Comparison of ENCODE assay signal across 1 cellular context in genomic region chr10:71795248-71795647, GRCh38.
TF ChIP-seq lines count a peak whose summit lies in the region.

No MANE protein-coding gene starts in this region.

TF ChIP-seq in K562, 482 proteins besides CTCF, POLR2A, EP300 and RAD21 (continued from another document and continues in another):
- TF ChIP-seq ZBTB33 (CRISPR knock-in tag; IDR thresholded peaks at IDR 0.05) (no peak), NR2C2 (CRISPR knock-in tag; IDR thresholded peaks at IDR 0.05) (0 out of 2 replicates have a peak, but pooled peaks have one; percentile 46), NR2C2 (tag; IDR thresholded peaks at IDR 0.05) (no peak), NCOA6 (IDR thresholded peaks at IDR 0.05) (no peak), GATA2 (CRISPR knock-in tag; IDR thresholded peaks at IDR 0.05) (no peak), SRSF3 (IDR thresholded peaks at IDR 0.05; ENCODE audit: insufficient read depth, low read length) (no peak), RNF2 (IDR thresholded peaks at IDR 0.05) (no peak), XRCC5 (IDR thresholded peaks at IDR 0.05; ENCODE audit: low read depth, low read length) (0 out of 2 replicates have a peak, but pooled peaks have one; percentile 31), HDAC3 (IDR thresholded peaks at IDR 0.05; ENCODE audit: borderline replicate concordance, partially characterized antibody) (no peak), ZNF444 (CRISPR knock-in tag; IDR thresholded peaks at IDR 0.05) (no peak), L3MBTL2 (IDR thresholded peaks at IDR 0.05) (no peak), ZNF79 (CRISPR knock-in tag; IDR thresholded peaks at IDR 0.05; ENCODE audit: low read depth) (no peak), CBX5 (IDR thresholded peaks at IDR 0.05; ENCODE audit: borderline replicate concordance, low read depth) (no peak), MEIS2 (IDR thresholded peaks at IDR 0.05; ENCODE audit: partially characterized antibody) (no peak), JUND (IDR thresholded peaks at IDR 0.05; ENCODE audit: borderline replicate concordance, low read depth, low read length) (no peak), JUND (tag; IDR thresholded peaks at IDR 0.05; ENCODE audit: borderline replicate concordance, low read depth, low read length) (peak; percentile 44; the same call in 1 of the 3 replicates), NFIC (IDR thresholded peaks at IDR 0.05) (no peak), FOXM1 (IDR thresholded peaks at IDR 0.05; ENCODE audit: low read depth) (no peak), FOXM1 (CRISPR knock-in tag; IDR thresholded peaks at IDR 0.05; ENCODE audit: low read depth) (no peak), ZNF75A (CRISPR knock-in tag; IDR thresholded peaks at IDR 0.05) (no peak), TAF7 (tag; IDR thresholded peaks at IDR 0.05) (no peak), ZNF408 (CRISPR knock-in tag; IDR thresholded peaks at IDR 0.05; ENCODE audit: low read depth) (no peak), DDX20 (tag; IDR thresholded peaks at IDR 0.05; ENCODE audit: low read depth) (peak; percentile 48; the same call in 1 of the 2 replicates), ZNF263 (CRISPR knock-in tag; IDR thresholded peaks at IDR 0.05; ENCODE audit: borderline replicate concordance) (peak; percentile 66; the same call in 1 of the 2 replicates), SPI1 (IDR thresholded peaks at IDR 0.05; ENCODE audit: borderline replicate concordance, low read depth, low read length) (no peak), ZKSCAN3 (CRISPR knock-in tag; IDR thresholded peaks at IDR 0.05) (no peak), ZNF3 (CRISPR knock-in tag; IDR thresholded peaks at IDR 0.05) (no peak), MXD1 (CRISPR knock-in tag; IDR thresholded peaks at IDR 0.05; ENCODE audit: borderline replicate concordance, poor library complexity, severe bottlenecking) (no peak), FIP1L1 (IDR thresholded peaks at IDR 0.05; ENCODE audit: low read depth, low read length, poor library complexity, severe bottlenecking) (no peak), ZNF175 (CRISPR knock-in tag; IDR thresholded peaks at IDR 0.05; ENCODE audit: low read depth) (peak; percentile 75), ZSCAN32 (CRISPR knock-in tag; IDR thresholded peaks at IDR 0.05) (no peak), U2AF1 (optimal IDR thresholded peaks at IDR 0.05; ENCODE audit: low read depth, low read length) (no peak), GATAD2B (IDR thresholded peaks at IDR 0.05; ENCODE audit: borderline replicate concordance) (no peak), MXI1 (IDR thresholded peaks at IDR 0.05; ENCODE audit: low read depth, low read length) (no peak), ZFX (CRISPR knock-in tag; IDR thresholded peaks at IDR 0.05) (no peak), MCM5 (IDR thresholded peaks at IDR 0.05; ENCODE audit: low read depth) (no peak), GTF2E2 (tag; IDR thresholded peaks at IDR 0.05) (no peak)
- TF ChIP-seq, protein P1, sequence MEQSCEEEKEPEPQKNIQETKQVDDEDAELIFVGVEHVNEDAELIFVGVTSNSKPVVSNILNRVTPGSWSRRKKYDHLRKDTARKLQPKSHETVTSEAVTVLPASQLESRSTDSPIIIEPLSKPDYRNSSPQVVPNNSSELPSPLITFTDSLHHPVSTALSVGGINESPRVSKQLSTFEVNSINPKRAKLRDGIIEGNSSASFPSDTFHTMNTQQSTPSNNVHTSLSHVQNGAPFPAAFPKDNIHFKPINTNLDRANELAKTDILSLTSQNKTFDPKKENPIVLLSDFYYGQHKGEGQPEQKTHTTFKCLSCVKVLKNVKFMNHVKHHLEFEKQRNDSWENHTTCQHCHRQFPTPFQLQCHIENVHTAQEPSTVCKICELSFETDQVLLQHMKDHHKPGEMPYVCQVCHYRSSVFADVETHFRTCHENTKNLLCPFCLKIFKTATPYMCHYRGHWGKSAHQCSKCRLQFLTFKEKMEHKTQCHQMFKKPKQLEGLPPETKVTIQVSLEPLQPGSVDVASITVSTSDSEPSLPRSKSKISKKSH (CRISPR knock-in tag; IDR thresholded peaks at IDR 0.05), result no peak
- TF ChIP-seq, protein P2, sequence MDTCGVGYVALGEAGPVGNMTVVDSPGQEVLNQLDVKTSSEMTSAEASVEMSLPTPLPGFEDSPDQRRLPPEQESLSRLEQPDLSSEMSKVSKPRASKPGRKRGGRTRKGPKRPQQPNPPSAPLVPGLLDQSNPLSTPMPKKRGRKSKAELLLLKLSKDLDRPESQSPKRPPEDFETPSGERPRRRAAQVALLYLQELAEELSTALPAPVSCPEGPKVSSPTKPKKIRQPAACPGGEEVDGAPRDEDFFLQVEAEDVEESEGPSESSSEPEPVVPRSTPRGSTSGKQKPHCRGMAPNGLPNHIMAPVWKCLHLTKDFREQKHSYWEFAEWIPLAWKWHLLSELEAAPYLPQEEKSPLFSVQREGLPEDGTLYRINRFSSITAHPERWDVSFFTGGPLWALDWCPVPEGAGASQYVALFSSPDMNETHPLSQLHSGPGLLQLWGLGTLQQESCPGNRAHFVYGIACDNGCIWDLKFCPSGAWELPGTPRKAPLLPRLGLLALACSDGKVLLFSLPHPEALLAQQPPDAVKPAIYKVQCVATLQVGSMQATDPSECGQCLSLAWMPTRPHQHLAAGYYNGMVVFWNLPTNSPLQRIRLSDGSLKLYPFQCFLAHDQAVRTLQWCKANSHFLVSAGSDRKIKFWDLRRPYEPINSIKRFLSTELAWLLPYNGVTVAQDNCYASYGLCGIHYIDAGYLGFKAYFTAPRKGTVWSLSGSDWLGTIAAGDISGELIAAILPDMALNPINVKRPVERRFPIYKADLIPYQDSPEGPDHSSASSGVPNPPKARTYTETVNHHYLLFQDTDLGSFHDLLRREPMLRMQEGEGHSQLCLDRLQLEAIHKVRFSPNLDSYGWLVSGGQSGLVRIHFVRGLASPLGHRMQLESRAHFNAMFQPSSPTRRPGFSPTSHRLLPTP (IDR thresholded peaks at IDR 0.05; ENCODE audit: borderline replicate concordance, extremely low read depth, insufficient read length), result no peak
- TF ChIP-seq, protein P3, sequence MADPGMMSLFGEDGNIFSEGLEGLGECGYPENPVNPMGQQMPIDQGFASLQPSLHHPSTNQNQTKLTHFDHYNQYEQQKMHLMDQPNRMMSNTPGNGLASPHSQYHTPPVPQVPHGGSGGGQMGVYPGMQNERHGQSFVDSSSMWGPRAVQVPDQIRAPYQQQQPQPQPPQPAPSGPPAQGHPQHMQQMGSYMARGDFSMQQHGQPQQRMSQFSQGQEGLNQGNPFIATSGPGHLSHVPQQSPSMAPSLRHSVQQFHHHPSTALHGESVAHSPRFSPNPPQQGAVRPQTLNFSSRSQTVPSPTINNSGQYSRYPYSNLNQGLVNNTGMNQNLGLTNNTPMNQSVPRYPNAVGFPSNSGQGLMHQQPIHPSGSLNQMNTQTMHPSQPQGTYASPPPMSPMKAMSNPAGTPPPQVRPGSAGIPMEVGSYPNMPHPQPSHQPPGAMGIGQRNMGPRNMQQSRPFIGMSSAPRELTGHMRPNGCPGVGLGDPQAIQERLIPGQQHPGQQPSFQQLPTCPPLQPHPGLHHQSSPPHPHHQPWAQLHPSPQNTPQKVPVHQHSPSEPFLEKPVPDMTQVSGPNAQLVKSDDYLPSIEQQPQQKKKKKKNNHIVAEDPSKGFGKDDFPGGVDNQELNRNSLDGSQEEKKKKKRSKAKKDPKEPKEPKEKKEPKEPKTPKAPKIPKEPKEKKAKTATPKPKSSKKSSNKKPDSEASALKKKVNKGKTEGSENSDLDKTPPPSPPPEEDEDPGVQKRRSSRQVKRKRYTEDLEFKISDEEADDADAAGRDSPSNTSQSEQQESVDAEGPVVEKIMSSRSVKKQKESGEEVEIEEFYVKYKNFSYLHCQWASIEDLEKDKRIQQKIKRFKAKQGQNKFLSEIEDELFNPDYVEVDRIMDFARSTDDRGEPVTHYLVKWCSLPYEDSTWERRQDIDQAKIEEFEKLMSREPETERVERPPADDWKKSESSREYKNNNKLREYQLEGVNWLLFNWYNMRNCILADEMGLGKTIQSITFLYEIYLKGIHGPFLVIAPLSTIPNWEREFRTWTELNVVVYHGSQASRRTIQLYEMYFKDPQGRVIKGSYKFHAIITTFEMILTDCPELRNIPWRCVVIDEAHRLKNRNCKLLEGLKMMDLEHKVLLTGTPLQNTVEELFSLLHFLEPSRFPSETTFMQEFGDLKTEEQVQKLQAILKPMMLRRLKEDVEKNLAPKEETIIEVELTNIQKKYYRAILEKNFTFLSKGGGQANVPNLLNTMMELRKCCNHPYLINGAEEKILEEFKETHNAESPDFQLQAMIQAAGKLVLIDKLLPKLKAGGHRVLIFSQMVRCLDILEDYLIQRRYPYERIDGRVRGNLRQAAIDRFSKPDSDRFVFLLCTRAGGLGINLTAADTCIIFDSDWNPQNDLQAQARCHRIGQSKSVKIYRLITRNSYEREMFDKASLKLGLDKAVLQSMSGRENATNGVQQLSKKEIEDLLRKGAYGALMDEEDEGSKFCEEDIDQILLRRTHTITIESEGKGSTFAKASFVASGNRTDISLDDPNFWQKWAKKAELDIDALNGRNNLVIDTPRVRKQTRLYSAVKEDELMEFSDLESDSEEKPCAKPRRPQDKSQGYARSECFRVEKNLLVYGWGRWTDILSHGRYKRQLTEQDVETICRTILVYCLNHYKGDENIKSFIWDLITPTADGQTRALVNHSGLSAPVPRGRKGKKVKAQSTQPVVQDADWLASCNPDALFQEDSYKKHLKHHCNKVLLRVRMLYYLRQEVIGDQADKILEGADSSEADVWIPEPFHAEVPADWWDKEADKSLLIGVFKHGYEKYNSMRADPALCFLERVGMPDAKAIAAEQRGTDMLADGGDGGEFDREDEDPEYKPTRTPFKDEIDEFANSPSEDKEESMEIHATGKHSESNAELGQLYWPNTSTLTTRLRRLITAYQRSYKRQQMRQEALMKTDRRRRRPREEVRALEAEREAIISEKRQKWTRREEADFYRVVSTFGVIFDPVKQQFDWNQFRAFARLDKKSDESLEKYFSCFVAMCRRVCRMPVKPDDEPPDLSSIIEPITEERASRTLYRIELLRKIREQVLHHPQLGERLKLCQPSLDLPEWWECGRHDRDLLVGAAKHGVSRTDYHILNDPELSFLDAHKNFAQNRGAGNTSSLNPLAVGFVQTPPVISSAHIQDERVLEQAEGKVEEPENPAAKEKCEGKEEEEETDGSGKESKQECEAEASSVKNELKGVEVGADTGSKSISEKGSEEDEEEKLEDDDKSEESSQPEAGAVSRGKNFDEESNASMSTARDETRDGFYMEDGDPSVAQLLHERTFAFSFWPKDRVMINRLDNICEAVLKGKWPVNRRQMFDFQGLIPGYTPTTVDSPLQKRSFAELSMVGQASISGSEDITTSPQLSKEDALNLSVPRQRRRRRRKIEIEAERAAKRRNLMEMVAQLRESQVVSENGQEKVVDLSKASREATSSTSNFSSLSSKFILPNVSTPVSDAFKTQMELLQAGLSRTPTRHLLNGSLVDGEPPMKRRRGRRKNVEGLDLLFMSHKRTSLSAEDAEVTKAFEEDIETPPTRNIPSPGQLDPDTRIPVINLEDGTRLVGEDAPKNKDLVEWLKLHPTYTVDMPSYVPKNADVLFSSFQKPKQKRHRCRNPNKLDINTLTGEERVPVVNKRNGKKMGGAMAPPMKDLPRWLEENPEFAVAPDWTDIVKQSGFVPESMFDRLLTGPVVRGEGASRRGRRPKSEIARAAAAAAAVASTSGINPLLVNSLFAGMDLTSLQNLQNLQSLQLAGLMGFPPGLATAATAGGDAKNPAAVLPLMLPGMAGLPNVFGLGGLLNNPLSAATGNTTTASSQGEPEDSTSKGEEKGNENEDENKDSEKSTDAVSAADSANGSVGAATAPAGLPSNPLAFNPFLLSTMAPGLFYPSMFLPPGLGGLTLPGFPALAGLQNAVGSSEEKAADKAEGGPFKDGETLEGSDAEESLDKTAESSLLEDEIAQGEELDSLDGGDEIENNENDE (IDR thresholded peaks at IDR 0.05; ENCODE audit: low read depth, low read length), result no peak
- TF ChIP-seq, protein P4, sequence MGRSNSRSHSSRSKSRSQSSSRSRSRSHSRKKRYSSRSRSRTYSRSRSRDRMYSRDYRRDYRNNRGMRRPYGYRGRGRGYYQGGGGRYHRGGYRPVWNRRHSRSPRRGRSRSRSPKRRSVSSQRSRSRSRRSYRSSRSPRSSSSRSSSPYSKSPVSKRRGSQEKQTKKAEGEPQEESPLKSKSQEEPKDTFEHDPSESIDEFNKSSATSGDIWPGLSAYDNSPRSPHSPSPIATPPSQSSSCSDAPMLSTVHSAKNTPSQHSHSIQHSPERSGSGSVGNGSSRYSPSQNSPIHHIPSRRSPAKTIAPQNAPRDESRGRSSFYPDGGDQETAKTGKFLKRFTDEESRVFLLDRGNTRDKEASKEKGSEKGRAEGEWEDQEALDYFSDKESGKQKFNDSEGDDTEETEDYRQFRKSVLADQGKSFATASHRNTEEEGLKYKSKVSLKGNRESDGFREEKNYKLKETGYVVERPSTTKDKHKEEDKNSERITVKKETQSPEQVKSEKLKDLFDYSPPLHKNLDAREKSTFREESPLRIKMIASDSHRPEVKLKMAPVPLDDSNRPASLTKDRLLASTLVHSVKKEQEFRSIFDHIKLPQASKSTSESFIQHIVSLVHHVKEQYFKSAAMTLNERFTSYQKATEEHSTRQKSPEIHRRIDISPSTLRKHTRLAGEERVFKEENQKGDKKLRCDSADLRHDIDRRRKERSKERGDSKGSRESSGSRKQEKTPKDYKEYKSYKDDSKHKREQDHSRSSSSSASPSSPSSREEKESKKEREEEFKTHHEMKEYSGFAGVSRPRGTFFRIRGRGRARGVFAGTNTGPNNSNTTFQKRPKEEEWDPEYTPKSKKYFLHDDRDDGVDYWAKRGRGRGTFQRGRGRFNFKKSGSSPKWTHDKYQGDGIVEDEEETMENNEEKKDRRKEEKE (IDR thresholded peaks at IDR 0.05; ENCODE audit: borderline replicate concordance in 1 of 2, control insufficient read depth in 1 of 2, low read depth in 2 of 2, low read length in 1 of 2), result no peak
